16 cellular contexts compared by ENCODE assay signal in genomic region chr9:18346761-18347160, GRCh38.
"Had no signal": no experiment of that assay in that cellular context is flagged by ENCODE, and none has a peak within 500 bp of the region (broad histone marks: within the 10 kb centered on the region; RNA-seq: fewer than 3 reads in every experiment).

No MANE protein-coding gene starts in this region.

- H3K4me1 ChIP-seq: colonic mucosa, lower lobe of right lung, spleen, upper lobe of right lung had no signal

- H3K36me3 ChIP-seq: colonic mucosa, lower lobe of right lung, spleen, thyroid gland, upper lobe of right lung had no signal

- H3K9me3 Mint-ChIP-seq: activated CD4-positive, alpha-beta memory T cell treated with anti-CD3 and anti-CD28 coated beads for 36 hours; activated naive CD4-positive, alpha-beta T cell treated with anti-CD3 and anti-CD28 coated beads, Interleukin-2, amount 10 ng/mL, durations not matched to agents 7 days and 5 days had no signal

- H3K4me3 Mint-ChIP-seq: activated CD4-positive, alpha-beta memory T cell treated with anti-CD3 and anti-CD28 coated beads for 36 hours; activated naive CD4-positive, alpha-beta T cell treated with anti-CD3 and anti-CD28 coated beads, Interleukin-2, amount 10 ng/mL, durations not matched to agents 7 days and 5 days; natural killer cell treated with Interleukin-12 subunit alpha and Interleukin-12 subunit beta and Interleukin-15 and Interleukin-18, amount 100 ng/mL, for 72 hours; T-helper 17 cell had no signal

- ATAC-seq: lower lobe of right lung; natural killer cell treated with Interleukin-12 subunit alpha and Interleukin-12 subunit beta and Interleukin-15 and Interleukin-18, amount 100 ng/mL, for 72 hours; T-helper 17 cell; upper lobe of right lung had no signal

- DNase-seq: activated CD4-positive, alpha-beta memory T cell treated with anti-CD3 and anti-CD28 coated beads for 36 hours; activated CD4-positive, alpha-beta T cell treated with anti-CD3 and anti-CD28 coated beads for 48 hours; activated naive CD4-positive, alpha-beta T cell treated with anti-CD3 and anti-CD28 coated beads, Interleukin-2, amount 10 ng/mL, durations not matched to agents 7 days and 5 days; activated T-cell treated with anti-CD3 and anti-CD28 coated beads, Interleukin-2, amount 50 U/mL, for 48 hours; colonic mucosa; dorsolateral prefrontal cortex; lower lobe of right lung; posterior cingulate gyrus; spleen; stimulated activated CD4-positive, alpha-beta T cell treated with anti-CD3 and anti-CD28 coated beads, Interleukin-4, amount 100 ng/mL, for 1 hour; stimulated activated naive CD4-positive, alpha-beta T cell treated with Interleukin-2 at 50 U/mL for 16 hours; SW 1271; T-helper 17 cell; thyroid gland; upper lobe of right lung had no signal

- H3K4me3 ChIP-seq: colonic mucosa, dorsolateral prefrontal cortex, lower lobe of right lung, spleen, thyroid gland, upper lobe of right lung had no signal

- H3K36me3 Mint-ChIP-seq: activated CD4-positive, alpha-beta memory T cell treated with anti-CD3 and anti-CD28 coated beads for 36 hours; activated naive CD4-positive, alpha-beta T cell treated with anti-CD3 and anti-CD28 coated beads, Interleukin-2, amount 10 ng/mL, durations not matched to agents 7 days and 5 days had no signal

- H3K4me1 Mint-ChIP-seq: activated naive CD4-positive, alpha-beta T cell treated with anti-CD3 and anti-CD28 coated beads, Interleukin-2, amount 10 ng/mL, durations not matched to agents 7 days and 5 days; T-helper 17 cell had no signal

- H3K27me3 Mint-ChIP-seq: activated CD4-positive, alpha-beta memory T cell treated with anti-CD3 and anti-CD28 coated beads for 36 hours; activated naive CD4-positive, alpha-beta T cell treated with anti-CD3 and anti-CD28 coated beads, Interleukin-2, amount 10 ng/mL, durations not matched to agents 7 days and 5 days; natural killer cell treated with Interleukin-12 subunit alpha and Interleukin-12 subunit beta and Interleukin-15 and Interleukin-18, amount 100 ng/mL, for 72 hours had no signal

- H3K9me3 ChIP-seq: colonic mucosa, lower lobe of right lung, spleen, thyroid gland, upper lobe of right lung had no signal

- H3K27me3 ChIP-seq: colonic mucosa, dorsolateral prefrontal cortex, spleen, thyroid gland, upper lobe of right lung had no signal

- H3K27ac ChIP-seq: colonic mucosa, lower lobe of right lung, spleen, thyroid gland, upper lobe of right lung had no signal

- H3K27ac Mint-ChIP-seq: activated CD4-positive, alpha-beta memory T cell treated with anti-CD3 and anti-CD28 coated beads for 36 hours; activated naive CD4-positive, alpha-beta T cell treated with anti-CD3 and anti-CD28 coated beads, Interleukin-2, amount 10 ng/mL, durations not matched to agents 7 days and 5 days; natural killer cell treated with Interleukin-12 subunit alpha and Interleukin-12 subunit beta and Interleukin-15 and Interleukin-18, amount 100 ng/mL, for 72 hours; T-helper 17 cell had no signal
